In genomic region chr7:38369816-38370493, GRCh38 we compare ENCODE assay signal across 8 cellular contexts.
DNase-seq lines count a peak whose midpoint lies in the region; ATAC-seq and TF ChIP-seq lines count a peak whose summit lies in the region.

No MANE protein-coding gene starts in this region.

- TF ChIP-seq CTCF in DND-41 (IDR thresholded peaks at IDR 0.05; ENCODE audit: borderline replicate concordance, extremely low read depth, low read length, poor library complexity, severe bottlenecking) (peak; percentile 85), foreskin keratinocyte (conservative IDR thresholded peaks at IDR 0.05) (peak; percentile 71), omental fat pad (IDR thresholded peaks at IDR 0.05) (no peak), thoracic aorta (IDR thresholded peaks at IDR 0.05) (peak; percentile 62)

- peaks cover 80% of the 10 kb centered on the region for H3K79me2 ChIP-seq in DND-41 (ENCODE audit: insufficient read depth, low read length)

- no peak overlapping the region for H3K4me3 ChIP-seq in DND-41 (ENCODE audit: low read depth in 1 of 2, low read length in 2 of 2)
- peak overlapping the region; percentile 27 for H3K4me3 ChIP-seq in thoracic aorta

- peak; percentile 49; the same call in 2 of the 3 replicates for ATAC-seq in DND-41 (ENCODE audit: insufficient read depth, low read depth)
- ATAC-seq in GM21737 (IDR thresholded peaks at IDR 0.05; ENCODE audit: unreplicated experiment), result peak; percentile 73
- ATAC-seq in foreskin keratinocyte, result peak; percentile 87
- ATAC-seq in omental fat pad (ENCODE audit: low FRiP score), result peak; percentile 91
- ATAC-seq in thoracic aorta (ENCODE audit: insufficient number of reproducible peaks, low FRiP score, low read depth), result peak; percentile 38

- H3K27ac ChIP-seq in DND-41 (ENCODE audit: low read length) (peak overlapping the region; percentile 11), foreskin keratinocyte (no peak overlapping the region), thoracic aorta (no peak overlapping the region)

- H4K20me1 ChIP-seq in DND-41 (ENCODE audit: insufficient read depth, low read length), result peaks cover 40% of the 10 kb centered on the region

- no peak overlapping the region for H3K4me2 ChIP-seq in DND-41 (ENCODE audit: insufficient read depth, low read length)

- no peak overlapping the region for H3K9ac ChIP-seq in DND-41 (ENCODE audit: low read depth, low read length)

- peak; percentile 71 for DNase-seq in DND-41
- DNase-seq in KG1 (lab: John Stamatoyannopoulos, UW), result peak; percentile 71
- peak; percentile 81 for DNase-seq in RPMI8226
- DNase-seq in activated T-helper 9 cell treated with anti-CD3 and anti-CD28 coated beads, Interleukin-2, amount 50 U/mL, for 16 hours (ENCODE audit: low read depth), result peak; percentile 69
- peak; percentile 18 to 20 for DNase-seq in foreskin keratinocyte
- DNase-seq in omental fat pad (ENCODE audit: low spot score), result peak; percentile 88
- DNase-seq in thoracic aorta (ENCODE audit: low spot score), result peak; percentile 32

- H3K4me1 ChIP-seq in DND-41 (ENCODE audit: insufficient read depth, low read length) (peaks cover 49% of the 10 kb centered on the region), foreskin keratinocyte (no peaks in the 10 kb centered on the region), thoracic aorta (ENCODE audit: control insufficient read depth in 1 of 2, low read depth in 2 of 2) (no peaks in the 10 kb centered on the region)

- H2AFZ ChIP-seq in DND-41 (ENCODE audit: low read depth, low read length), result no peak overlapping the region

- H3K9me3 ChIP-seq in DND-41 (ENCODE audit: insufficient read depth, low read length, severe bottlenecking), result no peaks in the 10 kb centered on the region
- H3K9me3 ChIP-seq in thoracic aorta, result no peaks in the 10 kb centered on the region

- H3K27me3 ChIP-seq in DND-41 (ENCODE audit: insufficient read depth, low read length, poor library complexity), result no peaks in the 10 kb centered on the region
- H3K27me3 ChIP-seq in foreskin keratinocyte, result no peaks in the 10 kb centered on the region
- H3K27me3 ChIP-seq in thoracic aorta (replicated peaks; ENCODE audit: insufficient read depth), result no peaks in the 10 kb centered on the region

- peaks cover 39% of the 10 kb centered on the region for H3K36me3 ChIP-seq in DND-41 (ENCODE audit: insufficient read depth, low read length)
- no peaks in the 10 kb centered on the region for H3K36me3 ChIP-seq in thoracic aorta

Comparison
In these comparisons a context has a peak if more than half of its experiments do, and no peak if none do; other contexts are left out.
1. ATAC-seq: peak in every context shown above with its lines; median percentile 91 in omental fat pad; 87 in foreskin keratinocyte; 73 in GM21737; 49 in DND-41; 38 in thoracic aorta.
2. DNase-seq: peak in every context shown above with its lines; median percentile 88 in omental fat pad; 81 in RPMI8226; 71 in DND-41; 71 in KG1; 69 in activated T-helper 9 cell treated with anti-CD3 and anti-CD28 coated beads, Interleukin-2, amount 50 U/mL, for 16 hours; 32 in thoracic aorta; 19 in foreskin keratinocyte.
3. CTCF ChIP-seq: peak in DND-41 (single experiment), foreskin keratinocyte (single experiment) and thoracic aorta (single experiment); none in omental fat pad (0 of 3).